In genomic region chr4:119592708-119593298, GRCh38 we compare ENCODE assay signal across 1 cellular context.
TF ChIP-seq lines count a peak whose summit lies in the region.

No MANE protein-coding gene starts in this region.

TF ChIP-seq in WTC11, 78 proteins besides CTCF, POLR2A, EP300 and RAD21 (continued from another document):
- no peak for TF ChIP-seq SMAD4 (CRISPR knock-in tag; IDR thresholded peaks at IDR 0.05)
- TF ChIP-seq PRRX2 (CRISPR knock-in tag; IDR thresholded peaks at IDR 0.05), result no peak
- no peak for TF ChIP-seq RELA (CRISPR knock-in tag; IDR thresholded peaks at IDR 0.05; ENCODE audit: borderline replicate concordance)
- TF ChIP-seq EMX1 (CRISPR knock-in tag; IDR thresholded peaks at IDR 0.05), result no peak
- TF ChIP-seq ZNF263 (CRISPR knock-in tag; IDR thresholded peaks at IDR 0.05; ENCODE audit: low read depth), result no peak
- no peak for TF ChIP-seq ETV6 (CRISPR knock-in tag; IDR thresholded peaks at IDR 0.05)
- TF ChIP-seq IRF2 (CRISPR knock-in tag; IDR thresholded peaks at IDR 0.05; ENCODE audit: borderline replicate concordance, low read depth), result no peak
- TF ChIP-seq SP1 (CRISPR knock-in tag; conservative IDR thresholded peaks at IDR 0.05), result no peak
- no peak for TF ChIP-seq AR (CRISPR knock-in tag; IDR thresholded peaks at IDR 0.05)
